Comparison of ENCODE assay signal across 11 cellular contexts in genomic region chr16:85401917-85402766, GRCh38.
DNase-seq lines count a peak whose midpoint lies in the region; ATAC-seq and TF ChIP-seq lines count a peak whose summit lies in the region.
"Had no signal": no experiment of that assay in that cellular context is flagged by ENCODE, and none has a peak within 500 bp of the region (broad histone marks: within the 10 kb centered on the region; RNA-seq: fewer than 3 reads in every experiment).

No MANE protein-coding gene starts in this region.

- H3K9ac ChIP-seq in DND-41 (ENCODE audit: low read depth, low read length) = no peak overlapping the region

- H3K4me1 ChIP-seq in BE2C (peaks cover 10% of the 10 kb centered on the region), DND-41 (ENCODE audit: insufficient read depth, low read length) (peaks cover 14% of the 10 kb centered on the region)
- H3K4me1 ChIP-seq: breast epithelium had no signal

- H3K9me3 Mint-ChIP-seq in glutamatergic neuron (ENCODE audit: unreplicated experiment) = peaks cover 4% of the 10 kb centered on the region
- no peaks in the 10 kb centered on the region for H3K9me3 Mint-ChIP-seq in activated T-helper 1 cell treated with anti-CD3 and anti-CD28 coated beads, Interleukin-12 subunit alpha, Interleukin-12 subunit beta, Interleukin-2, Interleukin-4 antibody, amounts not matched to agents 30 ng/mL and 10 ng/mL and 1 ng/mL, durations not matched to agents 14 hours and 24 hours and 36 hours
- H3K9me3 Mint-ChIP-seq: CD4-positive, alpha-beta memory T cell; IgD-negative memory B cell had no signal

- H2AFZ ChIP-seq in DND-41 (ENCODE audit: low read depth, low read length) = no peak overlapping the region

- ATAC-seq in DND-41 (ENCODE audit: insufficient read depth, low read depth) = no peak
- peak; percentile 40 for ATAC-seq in omental fat pad (ENCODE audit: low FRiP score)
- no peak for ATAC-seq in HG03354 (IDR thresholded peaks at IDR 0.05; ENCODE audit: poor library complexity, severe bottlenecking, unreplicated experiment)
- no peak for ATAC-seq in GM18502 (IDR thresholded peaks at IDR 0.05; ENCODE audit: poor library complexity, unreplicated experiment)

- H3K27ac Mint-ChIP-seq in glutamatergic neuron (ENCODE audit: unreplicated experiment) = no peak overlapping the region
- no peak overlapping the region for H3K27ac Mint-ChIP-seq in activated T-helper 1 cell treated with anti-CD3 and anti-CD28 coated beads, Interleukin-12 subunit alpha, Interleukin-12 subunit beta, Interleukin-2, Interleukin-4 antibody, amounts not matched to agents 30 ng/mL and 10 ng/mL and 1 ng/mL, durations not matched to agents 14 hours and 24 hours and 36 hours

- H3K27ac ChIP-seq in DND-41 (ENCODE audit: low read length) = peak overlapping the region; percentile 65; the same call in 1 of the 2 replicates
- H3K27ac ChIP-seq: breast epithelium had no signal

- no peaks in the 10 kb centered on the region for H4K20me1 ChIP-seq in DND-41 (ENCODE audit: insufficient read depth, low read length)

- H3K27me3 ChIP-seq in BE2C (no peaks in the 10 kb centered on the region), DND-41 (ENCODE audit: insufficient read depth, low read length, poor library complexity) (no peaks in the 10 kb centered on the region)
- H3K27me3 ChIP-seq: breast epithelium had no signal

- no peak for TF ChIP-seq CTCF in BE2C (IDR thresholded peaks at IDR 0.05; ENCODE audit: low read depth, low read length)
- TF ChIP-seq CTCF in DND-41 (IDR thresholded peaks at IDR 0.05; ENCODE audit: borderline replicate concordance, extremely low read depth, low read length, poor library complexity, severe bottlenecking) = no peak
- no peak for TF ChIP-seq CTCF in glutamatergic neuron (IDR thresholded peaks at IDR 0.05; ENCODE audit: partially characterized antibody, unreplicated experiment)
- no peak for TF ChIP-seq CTCF in omental fat pad (IDR thresholded peaks at IDR 0.05)

- H3K27me3 Mint-ChIP-seq in glutamatergic neuron (ENCODE audit: unreplicated experiment) = peaks cover 10% of the 10 kb centered on the region
- H3K27me3 Mint-ChIP-seq in activated T-helper 1 cell treated with anti-CD3 and anti-CD28 coated beads, Interleukin-12 subunit alpha, Interleukin-12 subunit beta, Interleukin-2, Interleukin-4 antibody, amounts not matched to agents 30 ng/mL and 10 ng/mL and 1 ng/mL, durations not matched to agents 14 hours and 24 hours and 36 hours (ENCODE audit: insufficient read depth) = no peaks in the 10 kb centered on the region
- H3K27me3 Mint-ChIP-seq: CD4-positive, alpha-beta memory T cell; IgD-negative memory B cell had no signal

- H3K36me3 Mint-ChIP-seq in glutamatergic neuron (ENCODE audit: unreplicated experiment) = no peaks in the 10 kb centered on the region
- no peaks in the 10 kb centered on the region for H3K36me3 Mint-ChIP-seq in activated T-helper 1 cell treated with anti-CD3 and anti-CD28 coated beads, Interleukin-12 subunit alpha, Interleukin-12 subunit beta, Interleukin-2, Interleukin-4 antibody, amounts not matched to agents 30 ng/mL and 10 ng/mL and 1 ng/mL, durations not matched to agents 14 hours and 24 hours and 36 hours (ENCODE audit: low read depth)
- H3K36me3 Mint-ChIP-seq: CD4-positive, alpha-beta memory T cell; IgD-negative memory B cell had no signal

- H3K79me2 ChIP-seq in DND-41 (ENCODE audit: insufficient read depth, low read length) = no peaks in the 10 kb centered on the region

- no peak overlapping the region for H3K4me2 ChIP-seq in DND-41 (ENCODE audit: insufficient read depth, low read length)

- H3K4me3 Mint-ChIP-seq in glutamatergic neuron (ENCODE audit: unreplicated experiment) = no peak overlapping the region
- H3K4me3 Mint-ChIP-seq in activated T-helper 1 cell treated with anti-CD3 and anti-CD28 coated beads, Interleukin-12 subunit alpha, Interleukin-12 subunit beta, Interleukin-2, Interleukin-4 antibody, amounts not matched to agents 30 ng/mL and 10 ng/mL and 1 ng/mL, durations not matched to agents 14 hours and 24 hours and 36 hours = no peak overlapping the region
- H3K4me3 Mint-ChIP-seq: CD4-positive, alpha-beta memory T cell; IgD-negative memory B cell had no signal

- H3K36me3 ChIP-seq in BE2C (no peaks in the 10 kb centered on the region), DND-41 (ENCODE audit: insufficient read depth, low read length) (no peaks in the 10 kb centered on the region)
- H3K36me3 ChIP-seq: breast epithelium had no signal

- H3K9me3 ChIP-seq in BE2C (0 out of 2 replicates have a peak, but pooled peaks cover 5% of the 10 kb centered on the region), DND-41 (ENCODE audit: insufficient read depth, low read length, severe bottlenecking) (no peaks in the 10 kb centered on the region)
- H3K9me3 ChIP-seq: breast epithelium had no signal

- H3K4me3 ChIP-seq in BE2C (ENCODE audit: low read depth, low read length) = no peak overlapping the region
- H3K4me3 ChIP-seq in DND-41 (ENCODE audit: low read depth in 1 of 2, low read length in 2 of 2) = no peak overlapping the region
- H3K4me3 ChIP-seq: breast epithelium had no signal

- peaks cover 12% of the 10 kb centered on the region for H3K4me1 Mint-ChIP-seq in glutamatergic neuron (ENCODE audit: low read depth, unreplicated experiment)
- H3K4me1 Mint-ChIP-seq in activated T-helper 1 cell treated with anti-CD3 and anti-CD28 coated beads, Interleukin-12 subunit alpha, Interleukin-12 subunit beta, Interleukin-2, Interleukin-4 antibody, amounts not matched to agents 30 ng/mL and 10 ng/mL and 1 ng/mL, durations not matched to agents 14 hours and 24 hours and 36 hours (ENCODE audit: low read depth) = no peaks in the 10 kb centered on the region
- H3K4me1 Mint-ChIP-seq: CD4-positive, alpha-beta memory T cell; IgD-negative memory B cell had no signal

- intact Hi-C loops in activated T-helper 1 cell treated with anti-CD3 and anti-CD28 coated beads, Interleukin-12 subunit alpha, Interleukin-12 subunit beta, Interleukin-2, Interleukin-4 antibody, amounts not matched to agents 30 ng/mL and 10 ng/mL and 1 ng/mL, durations not matched to agents 14 hours and 24 hours and 36 hours (cut with micrococcal nuclease) = no loop called here

- DNase-seq in BE2C (peak; percentile 13), DND-41 (no peak), glutamatergic neuron (peak; percentile 15), omental fat pad (ENCODE audit: low spot score) (no peak)
- DNase-seq in activated T-helper 1 cell treated with anti-CD3 and anti-CD28 coated beads, Interleukin-12 subunit alpha, Interleukin-12 subunit beta, Interleukin-2, Interleukin-4 antibody, amounts not matched to agents 30 ng/mL and 10 ng/mL and 1 ng/mL, durations not matched to agents 14 hours and 24 hours and 36 hours (ENCODE audit: low spot score) = no peak
- DNase-seq: activated CD4-positive, CD25-positive, alpha-beta regulatory T cell; CD4-positive, alpha-beta memory T cell had no signal

Comparison
In these comparisons a context has a peak if more than half of its experiments do, and no peak if none do; other contexts are left out.
1. DNase-seq: peak in BE2C (single experiment) and glutamatergic neuron (single experiment); none in DND-41 (single experiment), omental fat pad (single experiment) and activated T-helper 1 cell treated with anti-CD3 and anti-CD28 coated beads, Interleukin-12 subunit alpha, Interleukin-12 subunit beta, Interleukin-2, Interleukin-4 antibody, amounts not matched to agents 30 ng/mL and 10 ng/mL and 1 ng/mL, durations not matched to agents 14 hours and 24 hours and 36 hours (single experiment).